ENCODE assay signal across 1 cellular context in the genomic region with DNA sequence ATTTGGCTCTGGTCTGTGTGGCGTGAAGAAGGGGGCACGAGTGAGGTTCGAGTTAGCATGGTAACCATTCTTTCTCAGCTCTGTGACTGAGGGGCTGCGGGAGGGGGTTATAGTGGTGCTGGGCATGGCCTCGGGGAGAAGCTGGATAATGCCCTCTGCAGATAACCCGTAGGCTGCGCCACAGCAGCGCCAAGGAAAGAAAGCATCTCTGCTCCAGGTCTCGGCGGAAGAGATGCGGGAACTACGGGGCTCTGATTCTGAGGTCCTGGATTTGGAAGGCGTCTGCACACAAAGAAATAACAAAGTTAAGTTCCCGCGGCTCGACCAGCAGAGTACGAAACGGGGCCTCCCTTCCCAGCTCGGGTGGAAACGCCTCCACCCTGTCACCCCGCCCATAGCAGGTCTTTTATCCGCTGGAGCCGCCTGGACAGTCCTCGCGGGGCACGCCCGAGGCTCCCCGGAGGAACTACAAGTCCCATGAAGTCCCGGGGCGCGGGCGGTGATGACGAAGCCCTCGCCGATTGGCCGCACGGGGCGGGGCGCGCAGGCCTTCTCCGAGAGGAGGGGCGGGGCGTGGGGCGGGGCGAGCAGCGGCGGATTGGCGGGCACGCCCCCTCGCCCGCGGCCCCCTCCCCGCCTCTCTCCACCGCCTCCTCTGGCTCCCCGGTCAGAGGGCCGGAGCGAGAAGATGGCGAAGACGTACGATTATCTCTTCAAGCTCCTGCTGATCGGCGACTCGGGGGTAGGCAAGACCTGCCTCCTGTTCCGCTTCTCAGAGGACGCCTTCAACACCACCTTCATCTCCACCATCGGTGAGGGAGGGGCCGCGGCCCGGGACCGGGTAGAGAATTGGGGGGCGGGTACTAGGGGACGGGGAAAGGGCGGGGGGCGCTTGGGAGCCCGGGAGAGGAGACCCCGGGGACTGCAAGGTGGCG.
TF ChIP-seq lines count a peak whose summit lies in the region.

RAB8B (plus strand) TSS at position 670 of the 935 bp plus-strand sequence; CDS start at position 689, 19 bp downstream.

TF ChIP-seq in H1, 55 proteins besides CTCF, POLR2A, EP300 and RAD21 (continued from another document):
- TF ChIP-seq GABPA (IDR thresholded peaks at IDR 0.05; ENCODE audit: borderline replicate concordance, insufficient read depth, low read length) (no peak), FOSL1 (IDR thresholded peaks at IDR 0.05; ENCODE audit: insufficient read depth, low read depth, low read length) (no peak)
